ENCODE assay signal across 19 cellular contexts in genomic region chr5:68405784-68406183, GRCh38.
DNase-seq lines count a peak whose midpoint lies in the region; ATAC-seq and TF ChIP-seq lines count a peak whose summit lies in the region.
"Had no signal": no experiment of that assay in that cellular context is flagged by ENCODE, and none has a peak within 500 bp of the region (broad histone marks: within the 10 kb centered on the region; RNA-seq: fewer than 3 reads in every experiment).

No MANE protein-coding gene starts in this region.

- no peak for ATAC-seq in GM18870 (IDR thresholded peaks at IDR 0.05; ENCODE audit: unreplicated experiment)

- H3K4me1 Mint-ChIP-seq in T-helper 2 cell treated with Interferon-gamma antibody and Interleukin-4, amounts not matched to agents 5 μg/mL and 100 μg/mL, for 36 hours (ENCODE audit: low read depth), result peaks cover 26% of the 10 kb centered on the region
- peaks cover 72% of the 10 kb centered on the region for H3K4me1 Mint-ChIP-seq in HFFc6 (ENCODE audit: low read depth)

- peak overlapping the region; percentile 88 for H3K27ac Mint-ChIP-seq in T-helper 2 cell treated with Interferon-gamma antibody and Interleukin-4, amounts not matched to agents 5 μg/mL and 100 μg/mL, for 36 hours
- H3K27ac Mint-ChIP-seq in HFFc6, result no peak overlapping the region

- POLR2A ChIA-PET in A673 (lab: Charles Lee; ENCODE audit: low non-redundant PET), result interaction anchor here (0.7 kb wide), 1 partner anchor 129 kb away, joined by 3 read pairs; no protein-coding TSS in a partner anchor

- peaks cover 2% of the 10 kb centered on the region for H3K36me3 Mint-ChIP-seq in T-helper 2 cell treated with Interferon-gamma antibody and Interleukin-4, amounts not matched to agents 5 μg/mL and 100 μg/mL, for 36 hours (ENCODE audit: low read depth)
- H3K36me3 Mint-ChIP-seq in HFFc6 (ENCODE audit: low read depth), result no peaks in the 10 kb centered on the region; the same call in 1 of the 2 replicates
- H3K36me3 Mint-ChIP-seq: CD4-positive, alpha-beta memory T cell had no signal

- no peak for TF ChIP-seq POLR2A in erythroblast (IDR thresholded peaks at IDR 0.05; ENCODE audit: low read length)

- no peaks in the 10 kb centered on the region for H3K27me3 Mint-ChIP-seq in T-helper 2 cell treated with Interferon-gamma antibody and Interleukin-4, amounts not matched to agents 5 μg/mL and 100 μg/mL, for 36 hours (ENCODE audit: low read depth)
- peaks cover 3% of the 10 kb centered on the region for H3K27me3 Mint-ChIP-seq in HFFc6 (ENCODE audit: insufficient read depth)

- H3K27me3 ChIP-seq in A673 (replicated peaks; ENCODE audit: insufficient read depth, low read depth, low read length, poor library complexity), result no peaks in the 10 kb centered on the region
- H3K27me3 ChIP-seq: BLaER1 treated with 17β-estradiol and CSF1 and Interleukin-3, amounts not matched to agents 10 nM and 100 nM had no signal

- intact Hi-C loops in A673 (cut with micrococcal nuclease; ENCODE audit: unreplicated experiment), result loop anchor here (5.0 kb wide), 1 partner anchor 1158 kb away; no protein-coding TSS in a partner anchor

- no peak for DNase-seq in T-helper 2 cell treated with Interferon-gamma antibody and Interleukin-4, amounts not matched to agents 5 μg/mL and 100 μg/mL, for 36 hours (ENCODE audit: low spot score)
- DNase-seq in T-helper 2 cell (no peak), A673 (ENCODE audit: low spot score) (no peak), SK-N-MC (ENCODE audit: low read depth, low spot score) (no peak), erythroblast (lab: John Stamatoyannopoulos, UW) (peak; percentile 52 to 56), HFFc6 (no peak), NCI-H748 (lab: John Stamatoyannopoulos, UW; ENCODE audit: unreplicated experiment) (no peak)
- DNase-seq: Caco-2; CD4-positive, alpha-beta memory T cell; DND-41; NCI-H1092; NCI-H1436; NCI-H187 treated with DMSO at 0.1 percent for 48 hours; NCI-H2107; NCI-H446 treated with DMSO at 0.1 percent for 48 hours; NCI-H748 treated with DMSO at 0.1 percent for 48 hours; SIG-M5 had no signal

- H3K9me3 ChIP-seq in A673 (ENCODE audit: low read depth, low read length, poor library complexity, severe bottlenecking) (no peaks in the 10 kb centered on the region), SK-N-MC (ENCODE audit: low read depth, low read length) (no peaks in the 10 kb centered on the region)
- H3K9me3 ChIP-seq: Caco-2 had no signal

- peak overlapping the region; percentile 80 for H3K27ac ChIP-seq in A673 (ENCODE audit: low read depth, low read length, poor library complexity, severe bottlenecking)
- H3K27ac ChIP-seq in SK-N-MC, result no peak overlapping the region
- H3K27ac ChIP-seq: BLaER1 treated with 17β-estradiol and CSF1 and Interleukin-3, amounts not matched to agents 10 nM and 100 nM had no signal

- H3K36me3 ChIP-seq in A673 (ENCODE audit: insufficient read depth, low read length, poor library complexity, severe bottlenecking), result no peaks in the 10 kb centered on the region
- H3K36me3 ChIP-seq in SK-N-MC (ENCODE audit: insufficient read depth, low read length), result no peaks in the 10 kb centered on the region
- H3K36me3 ChIP-seq: BLaER1 treated with 17β-estradiol and CSF1 and Interleukin-3, amounts not matched to agents 10 nM and 100 nM had no signal

- no TSS peak for BruUV-seq in A673 (replicated peaks; lab: Mats Ljungman, UMichigan)

- no peak overlapping the region for H3K9ac ChIP-seq in SK-N-MC (ENCODE audit: insufficient read length)
- H3K9ac ChIP-seq: BLaER1 treated with 17β-estradiol and CSF1 and Interleukin-3, amounts not matched to agents 10 nM and 100 nM had no signal

- CTCF ChIA-PET in A673 (lab: Charles Lee), result no interaction called here

- peaks cover 45% of the 10 kb centered on the region for H3K4me1 ChIP-seq in A673 (ENCODE audit: insufficient read depth, low read length, poor library complexity, severe bottlenecking)

- no peak overlapping the region for H3K4me3 Mint-ChIP-seq in T-helper 2 cell treated with Interferon-gamma antibody and Interleukin-4, amounts not matched to agents 5 μg/mL and 100 μg/mL, for 36 hours
- H3K4me3 Mint-ChIP-seq in HFFc6, result no peak overlapping the region

- TF ChIP-seq CTCF in A673 (conservative IDR thresholded peaks at IDR 0.05; ENCODE audit: low read depth, low read length) (no peak), HFFc6 (IDR thresholded peaks at IDR 0.05) (no peak)

- no peak overlapping the region for H3K4me3 ChIP-seq in A673 (ENCODE audit: low read depth, low read length, poor library complexity, severe bottlenecking)
- H3K4me3 ChIP-seq in SK-N-MC, result peak overlapping the region; percentile 67; the same call in 1 of the 2 replicates
- H3K4me3 ChIP-seq: BLaER1 treated with 17β-estradiol and CSF1 and Interleukin-3, amounts not matched to agents 10 nM and 100 nM had no signal

- no peaks in the 10 kb centered on the region for H3K9me3 Mint-ChIP-seq in T-helper 2 cell treated with Interferon-gamma antibody and Interleukin-4, amounts not matched to agents 5 μg/mL and 100 μg/mL, for 36 hours
- H3K9me3 Mint-ChIP-seq in HFFc6, result peaks cover 5% of the 10 kb centered on the region

Comparison
In these comparisons a context has a peak if more than half of its experiments do, and no peak if none do; other contexts are left out.
1. DNase-seq: peak in erythroblast (2 of 2); none in T-helper 2 cell treated with Interferon-gamma antibody and Interleukin-4, amounts not matched to agents 5 μg/mL and 100 μg/mL, for 36 hours (single experiment), T-helper 2 cell (0 of 5), A673 (single experiment), SK-N-MC (single experiment), HFFc6 (single experiment) and NCI-H748 (single experiment).